9 cellular contexts compared by ENCODE assay signal in the genomic region with DNA sequence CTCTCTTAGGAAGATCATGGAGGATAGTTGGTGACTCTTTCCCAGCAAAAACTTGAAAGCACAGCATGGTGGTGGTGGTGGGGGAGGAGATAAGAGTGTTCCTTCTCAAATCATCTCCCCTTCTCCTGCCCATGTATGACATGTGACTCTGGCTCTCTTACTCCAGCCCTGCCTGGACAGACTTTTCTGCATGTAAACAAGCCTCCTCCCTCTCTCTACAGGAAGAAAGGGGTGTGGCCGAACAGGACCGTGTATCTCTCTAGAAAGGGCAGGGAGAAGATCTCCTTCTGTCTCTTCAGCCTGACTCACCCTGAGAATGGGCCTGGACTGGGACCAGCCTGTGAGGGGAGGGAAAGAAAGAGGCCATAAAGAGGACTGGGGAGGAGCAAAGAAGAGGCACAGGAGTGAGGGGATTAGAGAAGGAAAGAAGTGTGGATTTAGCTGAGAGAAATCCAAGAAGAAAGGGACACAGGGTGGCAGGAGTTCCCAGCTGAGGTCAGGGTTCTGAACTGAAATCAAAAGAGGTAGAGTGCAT. TPM values are rescaled to one million over a fixed set of nuclear protein-coding genes. Genes with fewer than 3 reads are reported as not detected.
A peak's percentile ranks its signal among the peaks of the same experiment; 100 is the strongest.
DNase-seq lines count a peak whose midpoint lies in the region; ATAC-seq and TF ChIP-seq lines count a peak whose summit lies in the region.
"Had no signal": no experiment of that assay in that cellular context is flagged by ENCODE, and none has a peak within 500 bp of the region (broad histone marks: within the 10 kb centered on the region; RNA-seq: fewer than 3 reads in every experiment).

No MANE protein-coding gene starts in this region.

- peaks cover 0 to 2% of the 10 kb centered on the region in 2 donors for H3K27me3 Mint-ChIP-seq in CD8-positive, alpha-beta memory T cell
- H3K27me3 Mint-ChIP-seq in activated T-helper 17 cell treated with anti-CD3 and anti-CD28 coated beads, Interleukin-2, amount 50 U/mL, for 72 hours: no peaks in the 10 kb centered on the region
- peaks cover 0 to 5% (median 4%) of the 10 kb centered on the region in 3 donors for H3K27me3 Mint-ChIP-seq in naive B cell

- H3K4me3 ChIP-seq in CD8-positive, alpha-beta memory T cell (ENCODE audit: low read length): no peak overlapping the region
- H3K4me3 ChIP-seq in HEK293 (ENCODE audit: low read depth, low read length) (no peak overlapping the region), ovary (no peak overlapping the region)

- peak overlapping the region; percentile 38 to 84 (median 74) for H3K4me3 Mint-ChIP-seq in CD8-positive, alpha-beta memory T cell
- H3K4me3 Mint-ChIP-seq in activated T-helper 17 cell treated with anti-CD3 and anti-CD28 coated beads, Interleukin-2, amount 50 U/mL, for 72 hours: peak overlapping the region; percentile 68
- H3K4me3 Mint-ChIP-seq in naive B cell: peak overlapping the region; percentile 68 to 90 (median 82)

- CTCF ChIA-PET in CD8-positive, alpha-beta memory T cell (lab: Charles Lee): no interaction called here
- CTCF ChIA-PET in HEK293 (lab: Yijun Ruan, JAX): interaction anchor here (1.2 kb wide), 1 partner anchor 9 kb away, joined by 4 read pairs; no protein-coding TSS in a partner anchor

- no peak for DNase-seq in CD8-positive, alpha-beta memory T cell
- no peak for DNase-seq in naive B cell
- DNase-seq in caudate nucleus (lab: John Stamatoyannopoulos, UW): no peak
- no peak for DNase-seq in GM03348 (ENCODE audit: low spot score)
- DNase-seq in ovary: no peak
- DNase-seq: islet precursor cell had no signal

- peaks cover 0 to 1% (median 0%) of the 10 kb centered on the region in 5 donors for H3K9me3 Mint-ChIP-seq in CD8-positive, alpha-beta memory T cell
- H3K9me3 Mint-ChIP-seq in activated T-helper 17 cell treated with anti-CD3 and anti-CD28 coated beads, Interleukin-2, amount 50 U/mL, for 72 hours: no peaks in the 10 kb centered on the region
- H3K9me3 Mint-ChIP-seq in naive B cell: peaks cover 0 to 8% (median 0%) of the 10 kb centered on the region in 7 donors

- peaks cover 9% of the 10 kb centered on the region for H3K4me1 ChIP-seq in CD8-positive, alpha-beta memory T cell (ENCODE audit: insufficient read depth, low read length)
- H3K4me1 ChIP-seq in HEK293 (ENCODE audit: control insufficient read depth, insufficient read depth, low read length) (peaks cover 5% of the 10 kb centered on the region; the same call in 1 of the 2 replicates), ovary (ENCODE audit: insufficient read depth) (peaks cover 8% of the 10 kb centered on the region)

- no peaks in the 10 kb centered on the region for H3K27me3 ChIP-seq in CD8-positive, alpha-beta memory T cell (ENCODE audit: insufficient read depth, low read length, poor library complexity, severe bottlenecking)
- no peaks in the 10 kb centered on the region for H3K27me3 ChIP-seq in ovary

- TF ChIP-seq CTCF in HEK293 (tag by site-specific recombination; IDR thresholded peaks at IDR 0.05) (no peak), ovary (IDR thresholded peaks at IDR 0.05) (no peak)

- no peak for TF ChIP-seq POLR2A in ovary (IDR thresholded peaks at IDR 0.05)

- H3K9me3 ChIP-seq in CD8-positive, alpha-beta memory T cell (ENCODE audit: low read length): no peaks in the 10 kb centered on the region
- H3K9me3 ChIP-seq in HEK293 (ENCODE audit: control insufficient read depth, insufficient read depth, low read depth, low read length) (no peaks in the 10 kb centered on the region), ovary (no peaks in the 10 kb centered on the region)

- no peaks in the 10 kb centered on the region for H3K36me3 ChIP-seq in CD8-positive, alpha-beta memory T cell (ENCODE audit: insufficient read depth, low read length)
- H3K36me3 ChIP-seq in HEK293 (ENCODE audit: control insufficient read depth in 2 of 2, insufficient read depth in 1 of 2, low read length in 2 of 2) (no peaks in the 10 kb centered on the region), ovary (no peaks in the 10 kb centered on the region)

- WGBS in ovary, 3 donors: 30 to 41% (median 37%) methylated on average over 2 of the region's 2 CpGs

- H3K4me1 Mint-ChIP-seq in CD8-positive, alpha-beta memory T cell: peaks cover 16 to 23% (median 19%) of the 10 kb centered on the region in 3 donors
- H3K4me1 Mint-ChIP-seq in activated T-helper 17 cell treated with anti-CD3 and anti-CD28 coated beads, Interleukin-2, amount 50 U/mL, for 72 hours: peaks cover 16% of the 10 kb centered on the region
- H3K4me1 Mint-ChIP-seq in naive B cell: peaks cover 17 to 22% (median 20%) of the 10 kb centered on the region in 3 donors

- intact Hi-C loops in ovary (cut with DNase I): no loop called here

- no peak overlapping the region for H3K27ac ChIP-seq in CD8-positive, alpha-beta memory T cell (ENCODE audit: low read depth, low read length)
- H3K27ac ChIP-seq in HEK293 (ENCODE audit: extremely low read depth, low read depth, low read length) (no peak overlapping the region), caudate nucleus (ENCODE audit: low read depth, low read length) (no peak overlapping the region), ovary (no peak overlapping the region)

- H3K36me3 Mint-ChIP-seq in CD8-positive, alpha-beta memory T cell: peaks cover 0 to 3% (median 1%) of the 10 kb centered on the region in 3 donors
- no peaks in the 10 kb centered on the region for H3K36me3 Mint-ChIP-seq in activated T-helper 17 cell treated with anti-CD3 and anti-CD28 coated beads, Interleukin-2, amount 50 U/mL, for 72 hours (ENCODE audit: low read depth)
- H3K36me3 Mint-ChIP-seq in naive B cell: no peaks in the 10 kb centered on the region

- no peak for ATAC-seq in activated T-helper 17 cell treated with anti-CD3 and anti-CD28 coated beads, Interleukin-2, amount 50 U/mL, for 72 hours (replicated peaks)
- no peak for ATAC-seq in naive B cell (ENCODE audit: low read depth in 2 of 2)

- H3K27ac Mint-ChIP-seq in CD8-positive, alpha-beta memory T cell: peak overlapping the region; percentile 18 to 93 (median 74)
- H3K27ac Mint-ChIP-seq in activated T-helper 17 cell treated with anti-CD3 and anti-CD28 coated beads, Interleukin-2, amount 50 U/mL, for 72 hours: peak overlapping the region; percentile 37
- H3K27ac Mint-ChIP-seq in naive B cell: peak overlapping the region; percentile 62 to 96 (median 92)

- POLR2A ChIA-PET in CD8-positive, alpha-beta memory T cell (lab: Charles Lee): interaction anchor here (0.5 kb wide), 1 partner anchor 1036 kb away, joined by 8 read pairs; no protein-coding TSS in a partner anchor
- POLR2A ChIA-PET in HEK293 (lab: Yijun Ruan, JAX): no interaction called here

- no peak for TF ChIP-seq EP300 in ovary (IDR thresholded peaks at IDR 0.05)

TF ChIP-seq in HEK293, 187 proteins besides CTCF, POLR2A, EP300 and RAD21 (continues in another document):
- TF ChIP-seq SP2 (tag by site-specific recombination; IDR thresholded peaks at IDR 0.05) (0 out of 2 replicates have a peak, but pooled peaks have one; percentile 11), ZFHX2 (tag by site-specific recombination; conservative IDR thresholded peaks at IDR 0.05) (no peak), SP7 (tag by site-specific recombination; IDR thresholded peaks at IDR 0.05) (no peak), ZNF292 (tag by site-specific recombination; IDR thresholded peaks at IDR 0.05; ENCODE audit: borderline replicate concordance, low read depth) (no peak)
- TF ChIP-seq, protein P1, sequence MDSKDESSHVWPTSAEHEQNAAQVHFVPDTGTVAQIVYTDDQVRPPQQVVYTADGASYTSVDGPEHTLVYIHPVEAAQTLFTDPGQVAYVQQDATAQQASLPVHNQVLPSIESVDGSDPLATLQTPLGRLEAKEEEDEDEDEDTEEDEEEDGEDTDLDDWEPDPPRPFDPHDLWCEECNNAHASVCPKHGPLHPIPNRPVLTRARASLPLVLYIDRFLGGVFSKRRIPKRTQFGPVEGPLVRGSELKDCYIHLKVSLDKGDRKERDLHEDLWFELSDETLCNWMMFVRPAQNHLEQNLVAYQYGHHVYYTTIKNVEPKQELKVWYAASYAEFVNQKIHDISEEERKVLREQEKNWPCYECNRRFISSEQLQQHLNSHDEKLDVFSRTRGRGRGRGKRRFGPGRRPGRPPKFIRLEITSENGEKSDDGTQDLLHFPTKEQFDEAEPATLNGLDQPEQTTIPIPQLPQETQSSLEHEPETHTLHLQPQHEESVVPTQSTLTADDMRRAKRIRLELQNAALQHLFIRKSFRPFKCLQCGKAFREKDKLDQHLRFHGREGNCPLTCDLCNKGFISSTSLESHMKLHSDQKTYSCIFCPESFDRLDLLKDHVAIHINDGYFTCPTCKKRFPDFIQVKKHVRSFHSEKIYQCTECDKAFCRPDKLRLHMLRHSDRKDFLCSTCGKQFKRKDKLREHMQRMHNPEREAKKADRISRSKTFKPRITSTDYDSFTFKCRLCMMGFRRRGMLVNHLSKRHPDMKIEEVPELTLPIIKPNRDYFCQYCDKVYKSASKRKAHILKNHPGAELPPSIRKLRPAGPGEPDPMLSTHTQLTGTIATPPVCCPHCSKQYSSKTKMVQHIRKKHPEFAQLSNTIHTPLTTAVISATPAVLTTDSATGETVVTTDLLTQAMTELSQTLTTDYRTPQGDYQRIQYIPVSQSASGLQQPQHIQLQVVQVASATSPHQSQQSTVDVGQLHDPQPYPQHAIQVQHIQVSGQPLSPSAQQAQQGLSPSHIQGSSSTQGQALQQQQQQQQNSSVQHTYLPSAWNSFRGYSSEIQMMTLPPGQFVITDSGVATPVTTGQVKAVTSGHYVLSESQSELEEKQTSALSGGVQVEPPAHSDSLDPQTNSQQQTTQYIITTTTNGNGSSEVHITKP (tag by site-specific recombination; IDR thresholded peaks at IDR 0.05): 0 out of 2 replicates have a peak, but pooled peaks have one; percentile 5

RNA-seq across cellular contexts. Expression of a gene that starts 1.5 kb away (rescaled TPM):
- total RNA-seq in CD8-positive, alpha-beta memory T cell: under 1 TPM; 0.53 to 0.68 TPM
- polyA plus RNA-seq in CD8-positive, alpha-beta memory T cell: not detected
- 1 to 10 TPM in 1 of 2 donors, under 1 TPM in 1; 0.52 to 1.0 TPM for total RNA-seq in activated T-helper 17 cell treated with anti-CD3 and anti-CD28 coated beads, Interleukin-2, amount 50 U/mL, for 72 hours
- polyA plus RNA-seq in naive B cell (ENCODE audit: low read depth in 6 of 6) (under 1 TPM in 2 of 6 donors, not detected in 4; 0.20 to 0.21 TPM), ovary (1 to 10 TPM; 3.2 to 7.1 TPM)
- total RNA-seq in ovary: 1 to 10 TPM; 3.4 to 8.5 (median 4.7) TPM
- total RNA-seq: M059J had no signal

RNA-seq across cellular contexts. Expression of a gene that starts 46.1 kb away (rescaled TPM):
- 10 to 100 TPM; 59.4 to 63.9 TPM for total RNA-seq in CD8-positive, alpha-beta memory T cell
- 30.0 TPM for polyA plus RNA-seq in CD8-positive, alpha-beta memory T cell
- total RNA-seq in activated T-helper 17 cell treated with anti-CD3 and anti-CD28 coated beads, Interleukin-2, amount 50 U/mL, for 72 hours: 10 to 100 TPM; 46.2 to 81.0 TPM
- polyA plus RNA-seq in naive B cell (ENCODE audit: low read depth in 6 of 6) (10 to 100 TPM; 22.5 to 55.4 (median 28.4) TPM), ovary (10 to 100 TPM; 51.5 to 73.3 TPM)
- 10 to 100 TPM; 44.5 to 97.4 (median 70.0) TPM for total RNA-seq in ovary

RNA-seq across cellular contexts. Expression of a gene that starts 57.3 kb away (rescaled TPM):
- 10 to 100 TPM; 75.0 to 80.5 TPM for total RNA-seq in CD8-positive, alpha-beta memory T cell
- polyA plus RNA-seq in CD8-positive, alpha-beta memory T cell: 83.0 TPM
- 10 to 100 TPM; 83.1 to 86.2 TPM for total RNA-seq in activated T-helper 17 cell treated with anti-CD3 and anti-CD28 coated beads, Interleukin-2, amount 50 U/mL, for 72 hours
- polyA plus RNA-seq in naive B cell (ENCODE audit: low read depth in 6 of 6): 100 to 1,000 TPM; 106 to 172 (median 134) TPM
- 100 to 1,000 TPM in 1 of 7 donors, 10 to 100 TPM in 6; 42.4 to 122 (median 71.0) TPM for total RNA-seq in ovary
- polyA plus RNA-seq in ovary: 100 to 1,000 TPM in 1 of 2 donors, 10 to 100 TPM in 1; 77.7 to 166 TPM

Comparison
In these comparisons a context has a peak if more than half of its experiments do, and no peak if none do; other contexts are left out.
1. H3K27ac Mint-ChIP-seq: peak in every context shown above with its lines; median percentile 92 in naive B cell; 74 in CD8-positive, alpha-beta memory T cell; 37 in activated T-helper 17 cell treated with anti-CD3 and anti-CD28 coated beads, Interleukin-2, amount 50 U/mL, for 72 hours.